Comparison of ENCODE assay signal across 28 cellular contexts in the genomic region with DNA sequence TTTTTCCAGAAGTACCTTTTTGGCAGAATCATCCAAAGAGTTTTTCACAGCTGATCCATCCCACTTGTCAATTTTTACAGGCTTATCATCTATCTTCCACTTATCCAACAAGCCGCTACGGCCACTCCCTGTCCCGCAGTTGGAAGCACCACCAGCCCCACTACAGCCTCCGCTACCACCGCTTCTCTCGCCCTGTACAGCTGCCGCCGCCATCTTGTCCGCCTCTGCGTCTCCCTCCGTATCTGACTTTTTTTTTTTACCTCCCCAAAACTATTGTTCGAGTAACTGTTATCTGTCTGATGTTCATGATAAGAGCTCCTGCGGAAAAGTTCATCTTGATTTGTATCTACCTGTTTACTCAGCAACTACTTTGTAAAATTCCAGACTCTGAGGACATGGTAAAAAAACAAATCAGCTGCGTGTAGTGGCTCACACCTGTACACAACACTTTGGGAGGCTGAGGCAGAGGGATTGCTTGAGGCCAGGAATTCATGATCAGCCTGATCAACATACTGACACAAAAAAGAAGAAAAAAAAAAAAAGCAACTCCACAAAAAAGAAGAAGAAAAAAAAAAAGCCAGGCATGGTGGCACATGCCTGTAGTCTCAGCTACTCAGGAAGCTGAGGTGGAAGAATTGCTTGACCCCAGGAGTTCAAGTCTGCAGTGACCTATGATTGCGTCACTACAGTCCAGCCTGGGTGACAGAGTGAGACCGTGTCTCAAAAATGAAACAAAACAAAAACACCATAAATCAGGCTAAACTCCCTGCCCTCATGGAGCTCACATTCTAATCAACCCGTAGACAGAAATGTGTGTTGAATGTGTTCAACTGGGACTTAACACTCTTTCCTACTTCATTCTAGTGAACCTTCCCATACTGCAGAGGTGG. TPM values are rescaled to one million over a fixed set of nuclear protein-coding genes. Genes with fewer than 3 reads are reported as not detected.
DNase-seq lines count a peak whose midpoint lies in the region; ATAC-seq and TF ChIP-seq lines count a peak whose summit lies in the region.
"Had no signal": no experiment of that assay in that cellular context is flagged by ENCODE, and none has a peak within 500 bp of the region (broad histone marks: within the 10 kb centered on the region; RNA-seq: fewer than 3 reads in every experiment).

No MANE protein-coding gene starts in this region.

- no peaks in the 10 kb centered on the region for H3K36me3 Mint-ChIP-seq in activated CD4-positive, alpha-beta memory T cell treated with anti-CD3 and anti-CD28 coated beads for 36 hours
- H3K36me3 Mint-ChIP-seq in activated CD4-positive, alpha-beta memory T cell treated with anti-CD3 and anti-CD28 coated beads, Interleukin-2, amount 10 ng/mL, durations not matched to agents 7 days and 5 days (ENCODE audit: low read depth) = no peaks in the 10 kb centered on the region
- no peaks in the 10 kb centered on the region for H3K36me3 Mint-ChIP-seq in T-helper 17 cell (ENCODE audit: low read depth)
- H3K36me3 Mint-ChIP-seq in natural killer cell treated with Interleukin-12 subunit alpha and Interleukin-12 subunit beta and Interleukin-15 and Interleukin-18, amount 100 ng/mL, for 72 hours = no peaks in the 10 kb centered on the region
- H3K36me3 Mint-ChIP-seq: activated CD8-positive, alpha-beta memory T cell treated with anti-CD3 and anti-CD28 coated beads, Interleukin-2, amount 10 ng/mL, durations not matched to agents 7 days and 5 days; activated naive CD8-positive, alpha-beta T cell; T-cell had no signal

- H3K4me1 Mint-ChIP-seq in activated CD4-positive, alpha-beta memory T cell treated with anti-CD3 and anti-CD28 coated beads for 36 hours (ENCODE audit: low read depth) = peaks cover 3% of the 10 kb centered on the region
- peaks cover 9% of the 10 kb centered on the region for H3K4me1 Mint-ChIP-seq in activated CD4-positive, alpha-beta memory T cell treated with anti-CD3 and anti-CD28 coated beads, Interleukin-2, amount 10 ng/mL, durations not matched to agents 7 days and 5 days
- peaks cover 2% of the 10 kb centered on the region for H3K4me1 Mint-ChIP-seq in T-helper 17 cell
- peaks cover 6 to 22% of the 10 kb centered on the region in 2 donors for H3K4me1 Mint-ChIP-seq in natural killer cell treated with Interleukin-12 subunit alpha and Interleukin-12 subunit beta and Interleukin-15 and Interleukin-18, amount 100 ng/mL, for 72 hours (ENCODE audit: low read depth in 2 of 2)
- H3K4me1 Mint-ChIP-seq: T-cell had no signal

- H3K27ac Mint-ChIP-seq in activated CD4-positive, alpha-beta memory T cell treated with anti-CD3 and anti-CD28 coated beads for 36 hours = no peak overlapping the region
- no peak overlapping the region for H3K27ac Mint-ChIP-seq in activated CD4-positive, alpha-beta memory T cell treated with anti-CD3 and anti-CD28 coated beads, Interleukin-2, amount 10 ng/mL, durations not matched to agents 7 days and 5 days
- H3K27ac Mint-ChIP-seq in T-helper 17 cell = no peak overlapping the region
- H3K27ac Mint-ChIP-seq in natural killer cell treated with Interleukin-12 subunit alpha and Interleukin-12 subunit beta and Interleukin-15 and Interleukin-18, amount 100 ng/mL, for 72 hours = peak overlapping the region in 1 of 2 donors; percentile 70
- H3K27ac Mint-ChIP-seq: activated CD8-positive, alpha-beta memory T cell treated with anti-CD3 and anti-CD28 coated beads, Interleukin-2, amount 10 ng/mL, durations not matched to agents 7 days and 5 days; activated naive CD8-positive, alpha-beta T cell; nephron had no signal

- peaks cover 4% of the 10 kb centered on the region for H3K27me3 Mint-ChIP-seq in activated CD4-positive, alpha-beta memory T cell treated with anti-CD3 and anti-CD28 coated beads for 36 hours
- peaks cover 33% of the 10 kb centered on the region for H3K27me3 Mint-ChIP-seq in activated CD4-positive, alpha-beta memory T cell treated with anti-CD3 and anti-CD28 coated beads, Interleukin-2, amount 10 ng/mL, durations not matched to agents 7 days and 5 days
- peaks cover 7% of the 10 kb centered on the region for H3K27me3 Mint-ChIP-seq in T-helper 17 cell
- H3K27me3 Mint-ChIP-seq in natural killer cell treated with Interleukin-12 subunit alpha and Interleukin-12 subunit beta and Interleukin-15 and Interleukin-18, amount 100 ng/mL, for 72 hours = peaks cover 0 to 2% of the 10 kb centered on the region in 2 donors

- CTCF ChIA-PET in activated CD4-positive, alpha-beta memory T cell treated with anti-CD3 and anti-CD28 coated beads for 36 hours (lab: Charles Lee) = interaction anchor here (0.6 to 1.2 kb wide), 2 partner anchors 63 to 113 kb away, joined by 4 read pairs; no protein-coding TSS in a partner anchor
- CTCF ChIA-PET in activated CD4-positive, alpha-beta memory T cell treated with anti-CD3 and anti-CD28 coated beads, Interleukin-2, amount 10 ng/mL, durations not matched to agents 7 days and 5 days (lab: Charles Lee) = interaction anchor here (0.7 kb wide), 2 partner anchors 113 to 247 kb away, joined by 3 to 4 read pairs; no protein-coding TSS in a partner anchor
- CTCF ChIA-PET in HEK293T (lab: Yijun Ruan, JAX) = no interaction called here

- no peak for DNase-seq in activated CD4-positive, alpha-beta memory T cell treated with anti-CD3 and anti-CD28 coated beads for 36 hours
- no peak for DNase-seq in activated CD4-positive, alpha-beta memory T cell treated with anti-CD3 and anti-CD28 coated beads, Interleukin-2, amount 10 ng/mL, durations not matched to agents 7 days and 5 days
- DNase-seq in HEK293T (ENCODE audit: extremely low spot score) (no peak), T-helper 17 cell (no peak), HuH-7.5 (ENCODE audit: low spot score) (no peak), left ventricle myocardium superior (no peak)
- no peak for DNase-seq in natural killer cell treated with Interleukin-12 subunit alpha and Interleukin-12 subunit beta and Interleukin-15 and Interleukin-18, amount 100 ng/mL, for 72 hours (ENCODE audit: low spot score)
- DNase-seq: activated CD4-positive, alpha-beta T cell treated with anti-CD3 and anti-CD28 coated beads for 48 hours; activated CD8-positive, alpha-beta memory T cell treated with anti-CD3 and anti-CD28 coated beads, Interleukin-2, amount 10 ng/mL, durations not matched to agents 7 days and 5 days; aorta; BE2C; DMS79; effector memory CD4-positive, alpha-beta T cell; erythroblast; foreskin keratinocyte; GF-D8; heart right ventricle; lower lobe of right lung; NCI-H2029 treated with DMSO at 0.1 percent for 48 hours; NCI-H2227 treated with DMSO at 0.1 percent for 48 hours; NCI-H69; ovary; stimulated activated CD4-positive, alpha-beta T cell treated with anti-CD3 and anti-CD28 coated beads, Interleukin-2, amount 100 ng/mL, for 24 hours; T-cell; upper lobe of right lung had no signal

- ATAC-seq in T-helper 17 cell = peak; percentile 50
- ATAC-seq in natural killer cell treated with Interleukin-12 subunit alpha and Interleukin-12 subunit beta and Interleukin-15 and Interleukin-18, amount 100 ng/mL, for 72 hours = peak in 1 of 2 donors; percentile 66
- ATAC-seq in GM18498 (IDR thresholded peaks at IDR 0.05; ENCODE audit: unreplicated experiment) = no peak
- ATAC-seq in left ventricle myocardium superior = no peak
- ATAC-seq: activated CD8-positive, alpha-beta memory T cell treated with anti-CD3 and anti-CD28 coated beads, Interleukin-2, amount 10 ng/mL, durations not matched to agents 7 days and 5 days; foreskin keratinocyte; heart right ventricle; lower lobe of right lung; upper lobe of right lung had no signal

- intact Hi-C loops in activated CD4-positive, alpha-beta memory T cell treated with anti-CD3 and anti-CD28 coated beads for 36 hours (cut with micrococcal nuclease) = no loop called here
- intact Hi-C loops in left ventricle myocardium superior (cut with micrococcal nuclease) = no loop called here

- no peaks in the 10 kb centered on the region for H3K9me3 Mint-ChIP-seq in activated CD4-positive, alpha-beta memory T cell treated with anti-CD3 and anti-CD28 coated beads for 36 hours
- peaks cover 3% of the 10 kb centered on the region for H3K9me3 Mint-ChIP-seq in activated CD4-positive, alpha-beta memory T cell treated with anti-CD3 and anti-CD28 coated beads, Interleukin-2, amount 10 ng/mL, durations not matched to agents 7 days and 5 days
- H3K9me3 Mint-ChIP-seq in natural killer cell treated with Interleukin-12 subunit alpha and Interleukin-12 subunit beta and Interleukin-15 and Interleukin-18, amount 100 ng/mL, for 72 hours = no peaks in the 10 kb centered on the region
- H3K9me3 Mint-ChIP-seq: nephron, T-cell had no signal

- POLR2A ChIA-PET in activated CD4-positive, alpha-beta memory T cell treated with anti-CD3 and anti-CD28 coated beads for 36 hours (lab: Charles Lee) = interaction anchor here (0.6 kb wide), 1 partner anchor 17 kb away, joined by 3 read pairs; no protein-coding TSS in a partner anchor
- POLR2A ChIA-PET in activated CD4-positive, alpha-beta memory T cell treated with anti-CD3 and anti-CD28 coated beads, Interleukin-2, amount 10 ng/mL, durations not matched to agents 7 days and 5 days (lab: Charles Lee) = interaction anchor here (1.3 kb wide), 1 partner anchor 73 kb away, joined by 3 read pairs; no protein-coding TSS in a partner anchor
- POLR2A ChIA-PET in HEK293T (lab: Yijun Ruan, JAX) = interaction anchor here (1.6 kb wide), 1 partner anchor 9 kb away, joined by 5 read pairs; no protein-coding TSS in a partner anchor

- H3K9me3 ChIP-seq in T-helper 17 cell (ENCODE audit: control insufficient read depth, low read length, poor library complexity, severe bottlenecking) = no peaks in the 10 kb centered on the region
- H3K9me3 ChIP-seq: BE2C, heart right ventricle, lower lobe of right lung, ovary, upper lobe of right lung had no signal

- peak overlapping the region; percentile 18 for H3K4me3 Mint-ChIP-seq in activated CD4-positive, alpha-beta memory T cell treated with anti-CD3 and anti-CD28 coated beads for 36 hours
- no peak overlapping the region for H3K4me3 Mint-ChIP-seq in activated CD4-positive, alpha-beta memory T cell treated with anti-CD3 and anti-CD28 coated beads, Interleukin-2, amount 10 ng/mL, durations not matched to agents 7 days and 5 days
- H3K4me3 Mint-ChIP-seq in T-helper 17 cell = no peak overlapping the region
- peak overlapping the region; percentile 9 for H3K4me3 Mint-ChIP-seq in natural killer cell treated with Interleukin-12 subunit alpha and Interleukin-12 subunit beta and Interleukin-15 and Interleukin-18, amount 100 ng/mL, for 72 hours
- H3K4me3 Mint-ChIP-seq: activated CD8-positive, alpha-beta memory T cell treated with anti-CD3 and anti-CD28 coated beads, Interleukin-2, amount 10 ng/mL, durations not matched to agents 7 days and 5 days; activated naive CD8-positive, alpha-beta T cell; nephron had no signal

TF ChIP-seq in HEK293T, 16 proteins besides CTCF, POLR2A, EP300 and RAD21 (continues in another document):
- TF ChIP-seq LEF1 (IDR thresholded peaks at IDR 0.05; ENCODE audit: borderline replicate concordance) = no peak
- no peak for TF ChIP-seq SP1 (IDR thresholded peaks at IDR 0.05)

RNA-seq across cellular contexts. Expression of a gene that starts 8.0 kb away (rescaled TPM):
- 10 to 100 TPM; 26.4 to 27.4 TPM for total RNA-seq in activated CD4-positive, alpha-beta memory T cell treated with anti-CD3 and anti-CD28 coated beads for 36 hours
- 10 to 100 TPM; 29.5 to 32.0 TPM for total RNA-seq in activated CD4-positive, alpha-beta memory T cell treated with anti-CD3 and anti-CD28 coated beads, Interleukin-2, amount 10 ng/mL, durations not matched to agents 7 days and 5 days
- total RNA-seq in T-helper 17 cell (10 to 100 TPM; 12.5 to 13.8 TPM), left ventricle myocardium superior (21.1 TPM)
- total RNA-seq in natural killer cell treated with Interleukin-12 subunit alpha and Interleukin-12 subunit beta and Interleukin-15 and Interleukin-18, amount 100 ng/mL, for 72 hours = 10 to 100 TPM; 62.6 to 64.6 TPM

Comparison
In these comparisons a context has a peak if more than half of its experiments do, and no peak if none do; other contexts are left out.
1. H3K4me3 Mint-ChIP-seq: peak in activated CD4-positive, alpha-beta memory T cell treated with anti-CD3 and anti-CD28 coated beads for 36 hours (single experiment) and natural killer cell treated with Interleukin-12 subunit alpha and Interleukin-12 subunit beta and Interleukin-15 and Interleukin-18, amount 100 ng/mL, for 72 hours (single experiment); none in activated CD4-positive, alpha-beta memory T cell treated with anti-CD3 and anti-CD28 coated beads, Interleukin-2, amount 10 ng/mL, durations not matched to agents 7 days and 5 days (single experiment) and T-helper 17 cell (single experiment).